Comparison of ENCODE assay signal across 31 cellular contexts in genomic region chr19:27679399-27679798, GRCh38.
"Had no signal": no experiment of that assay in that cellular context is flagged by ENCODE, and none has a peak within 500 bp of the region (broad histone marks: within the 10 kb centered on the region; RNA-seq: fewer than 3 reads in every experiment).

No MANE protein-coding gene starts in this region.

- H3K4me3 ChIP-seq: ascending aorta, breast epithelium, cardiac muscle cell had no signal

- H3K9me3 ChIP-seq: ascending aorta had no signal

- H3K27me3 Mint-ChIP-seq: activated B cell treated with CpG ODN at 0.5 μM for 24 hours; activated CD4-positive, alpha-beta memory T cell treated with anti-CD3 and anti-CD28 coated beads, Interleukin-2, amount 10 ng/mL, durations not matched to agents 7 days and 5 days; activated naive CD4-positive, alpha-beta T cell treated with anti-CD3 and anti-CD28 coated beads, Interleukin-2, amount 10 ng/mL, durations not matched to agents 7 days and 5 days; activated naive CD8-positive, alpha-beta T cell treated with anti-CD3 and anti-CD28 coated beads, Interleukin-2, amount 10 ng/mL, durations not matched to agents 7 days and 5 days; brain; T-helper 17 cell had no signal

- H3K4me1 ChIP-seq: ascending aorta, breast epithelium had no signal

- H3K27me3 ChIP-seq: ascending aorta, breast epithelium, cardiac muscle cell had no signal

- ATAC-seq: activated CD4-positive, CD25-positive, alpha-beta regulatory T cell treated with anti-CD3 and anti-CD28 coated beads, Interleukin-2, amount 50 U/mL, for 24 hours; activated naive CD4-positive, alpha-beta T cell treated with anti-CD3 and anti-CD28 coated beads, Interleukin-2, amount 50 U/mL, for 72 hours; T-helper 17 cell had no signal

- H3K4me1 Mint-ChIP-seq: activated B cell treated with CpG ODN at 0.5 μM for 24 hours; activated CD4-positive, alpha-beta memory T cell treated with anti-CD3 and anti-CD28 coated beads, Interleukin-2, amount 10 ng/mL, durations not matched to agents 7 days and 5 days; activated naive CD4-positive, alpha-beta T cell treated with anti-CD3 and anti-CD28 coated beads, Interleukin-2, amount 10 ng/mL, durations not matched to agents 7 days and 5 days; activated naive CD8-positive, alpha-beta T cell treated with anti-CD3 and anti-CD28 coated beads, Interleukin-2, amount 10 ng/mL, durations not matched to agents 7 days and 5 days; brain; T-helper 17 cell had no signal

- H3K27ac Mint-ChIP-seq: activated B cell treated with CpG ODN at 0.5 μM for 24 hours; activated CD4-positive, alpha-beta memory T cell treated with anti-CD3 and anti-CD28 coated beads, Interleukin-2, amount 10 ng/mL, durations not matched to agents 7 days and 5 days; activated naive CD4-positive, alpha-beta T cell treated with anti-CD3 and anti-CD28 coated beads, Interleukin-2, amount 10 ng/mL, durations not matched to agents 7 days and 5 days; activated naive CD4-positive, alpha-beta T cell treated with anti-CD3 and anti-CD28 coated beads, Interleukin-2, amount 50 U/mL, for 72 hours; activated naive CD8-positive, alpha-beta T cell treated with anti-CD3 and anti-CD28 coated beads, Interleukin-2, amount 10 ng/mL, durations not matched to agents 7 days and 5 days; activated T-helper 1 cell treated with anti-CD3 and anti-CD28 coated beads, Interleukin-12 subunit alpha, Interleukin-12 subunit beta, Interleukin-2, Interleukin-4 antibody, amounts not matched to agents 30 ng/mL and 10 ng/mL and 1 ng/mL, durations not matched to agents 14 hours and 24 hours and 36 hours; activated T-helper 2 cell treated with anti-CD3 and anti-CD28 coated beads, Interferon-gamma antibody, Interleukin-2, Interleukin-4, amounts not matched to agents 10 μg/mL and 5 μg/mL and 100 μg/mL, durations not matched to agents 14 hours and 24 hours and 36 hours; brain; T-helper 17 cell; T-helper 2 cell treated with Interferon-gamma antibody and Interleukin-4, amounts not matched to agents 5 μg/mL and 100 μg/mL, for 36 hours had no signal

- H3K36me3 ChIP-seq: ascending aorta, breast epithelium, cardiac muscle cell, WERI-Rb-1 had no signal

- H3K27ac ChIP-seq: ascending aorta, breast epithelium, cardiac muscle cell, epithelial cell of prostate, WERI-Rb-1 had no signal

- H3K36me3 Mint-ChIP-seq: activated naive CD4-positive, alpha-beta T cell treated with anti-CD3 and anti-CD28 coated beads, Interleukin-2, amount 10 ng/mL, durations not matched to agents 7 days and 5 days; activated naive CD8-positive, alpha-beta T cell treated with anti-CD3 and anti-CD28 coated beads, Interleukin-2, amount 10 ng/mL, durations not matched to agents 7 days and 5 days had no signal

- DNase-seq: activated B cell treated with CpG ODN at 0.5 μM for 24 hours; activated CD4-positive, alpha-beta memory T cell treated with anti-CD3 and anti-CD28 coated beads, Interleukin-2, amount 10 ng/mL, durations not matched to agents 7 days and 5 days; activated CD4-positive, alpha-beta T cell treated with anti-CD3 and anti-CD28 coated beads for 48 hours; activated CD4-positive, alpha-beta T cell treated with anti-CD3 and anti-CD28 coated beads, Interleukin-2, amount 50 U/mL, for 4 hours; activated effector memory CD4-positive, alpha-beta T cell treated with anti-CD3 and anti-CD28 coated beads, Interleukin-2, amount 50 U/mL, for 16 hours; activated naive CD4-positive, alpha-beta T cell; activated naive CD4-positive, alpha-beta T cell treated with anti-CD3 and anti-CD28 coated beads, Interleukin-2, amount 10 ng/mL, durations not matched to agents 7 days and 5 days; activated naive CD8-positive, alpha-beta T cell treated with anti-CD3 and anti-CD28 coated beads, Interleukin-2, amount 10 ng/mL, durations not matched to agents 7 days and 5 days; activated T-cell treated with anti-CD3 and anti-CD28 coated beads, Interleukin-2, amount 50 U/mL, for 1 hour; activated T-cell treated with anti-CD3 and anti-CD28 coated beads, Interleukin-2, amount 50 U/mL, for 48 hours; central memory CD4-positive, alpha-beta T cell; cerebellar nuclear complex; cortex of kidney; dermis blood vessel endothelial cell; effector CD8-positive, alpha-beta T cell; foreskin fibroblast; head of caudate nucleus; T-helper 1 cell; T-helper 17 cell; T1000; WERI-Rb-1 had no signal

- H3K4me3 Mint-ChIP-seq: activated B cell treated with CpG ODN at 0.5 μM for 24 hours; activated CD4-positive, alpha-beta memory T cell treated with anti-CD3 and anti-CD28 coated beads, Interleukin-2, amount 10 ng/mL, durations not matched to agents 7 days and 5 days; activated naive CD4-positive, alpha-beta T cell treated with anti-CD3 and anti-CD28 coated beads, Interleukin-2, amount 10 ng/mL, durations not matched to agents 7 days and 5 days; activated naive CD8-positive, alpha-beta T cell treated with anti-CD3 and anti-CD28 coated beads, Interleukin-2, amount 10 ng/mL, durations not matched to agents 7 days and 5 days; activated T-helper 1 cell treated with anti-CD3 and anti-CD28 coated beads, Interleukin-12 subunit alpha, Interleukin-12 subunit beta, Interleukin-2, Interleukin-4 antibody, amounts not matched to agents 30 ng/mL and 10 ng/mL and 1 ng/mL, durations not matched to agents 14 hours and 24 hours and 36 hours; brain; T-helper 17 cell; T-helper 2 cell treated with Interferon-gamma antibody and Interleukin-4, amounts not matched to agents 5 μg/mL and 100 μg/mL, for 36 hours had no signal
